Comparison of ENCODE assay signal across 27 cellular contexts in the genomic region with DNA sequence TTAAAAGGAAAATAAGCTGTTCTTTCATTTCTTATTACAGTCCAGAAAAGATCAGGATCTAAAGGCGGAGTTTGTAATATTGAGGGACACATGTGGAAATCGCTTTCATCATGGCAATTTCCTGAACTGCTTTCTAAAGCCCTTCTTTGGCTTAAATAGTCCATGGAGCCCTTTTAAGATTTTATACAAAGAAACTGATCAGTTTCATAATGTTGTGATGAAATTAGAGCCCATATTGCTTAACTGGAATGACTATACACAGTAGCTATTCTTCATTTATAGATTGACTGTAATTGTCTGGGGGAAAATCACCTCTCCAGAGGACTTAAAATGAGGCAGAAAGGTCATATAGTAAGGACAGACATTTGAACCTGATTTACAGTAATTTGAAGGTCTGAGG.
"Had no signal": no experiment of that assay in that cellular context is flagged by ENCODE, and none has a peak within 500 bp of the region (broad histone marks: within the 10 kb centered on the region; RNA-seq: fewer than 3 reads in every experiment).

No MANE protein-coding gene starts in this region.

- DNase-seq: activated CD4-positive, alpha-beta T cell treated with anti-CD3 and anti-CD28 coated beads for 4 hours; activated CD4-positive, alpha-beta T cell treated with anti-CD3 and anti-CD28 coated beads, Interleukin-2, amount 50 U/mL, for 4 hours; activated CD8-positive, alpha-beta memory T cell treated with anti-CD3 and anti-CD28 coated beads for 24 hours; activated effector memory CD4-positive, alpha-beta T cell treated with anti-CD3 and anti-CD28 coated beads, Interleukin-2, amount 50 U/mL, for 16 hours; activated naive CD4-positive, alpha-beta T cell treated with anti-CD3 and anti-CD28 coated beads for 36 hours; activated naive CD8-positive, alpha-beta T cell treated with anti-CD3 and anti-CD28 coated beads for 36 hours; amniotic stem cell; brain microvascular endothelial cell; central memory CD4-positive, alpha-beta T cell; endodermal cell; heart right ventricle; kidney glomerular epithelial cell; left lung; lower lobe of right lung; mesenchymal stem cell; natural killer cell; occipital lobe; psoas muscle; sigmoid colon; stimulated activated CD4-positive, alpha-beta T cell treated with anti-CD3 and anti-CD28 coated beads, Interleukin-15, amount 100 ng/mL, for 24 hours; stimulated activated naive CD4-positive, alpha-beta T cell treated with Interleukin-2 at 50 U/mL for 16 hours; T-helper 9 cell had no signal

- H3K4me3 ChIP-seq: esophagus muscularis mucosa, heart right ventricle, left lung, lower lobe of right lung, neural progenitor cell, psoas muscle, sigmoid colon, tibial nerve had no signal

- FAIRE-seq: astrocyte, TTC549 had no signal
